ENCODE assay signal across 8 cellular contexts in the genomic region with DNA sequence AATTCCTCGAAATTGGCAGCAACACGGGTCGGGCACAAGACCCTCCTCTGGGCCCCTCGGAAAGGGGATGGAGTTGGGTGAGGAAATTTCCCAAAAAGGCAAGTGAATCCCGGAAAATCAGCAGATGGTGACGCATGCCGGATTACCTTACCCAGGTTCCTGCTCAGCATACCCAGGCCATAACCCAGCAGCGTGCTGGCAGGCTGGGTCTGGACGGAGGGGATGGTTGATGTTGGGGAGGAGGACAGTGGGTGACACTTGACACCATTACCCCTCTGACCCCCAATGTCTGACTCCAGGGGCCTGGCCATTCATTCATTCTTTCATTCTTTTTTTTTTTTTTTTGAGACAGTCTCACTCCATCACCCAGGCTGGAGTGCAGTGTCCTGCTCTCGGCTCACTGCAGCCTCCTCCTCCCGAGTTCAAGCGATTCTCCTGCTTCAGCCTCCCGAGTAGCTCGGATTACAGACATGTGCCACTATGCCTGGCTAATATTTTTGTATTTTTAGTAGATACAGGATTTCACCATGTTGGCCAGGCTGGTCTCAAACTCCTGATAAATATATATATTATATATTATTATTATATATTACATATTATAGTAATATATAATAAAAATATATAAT. TPM values are rescaled to one million over a fixed set of nuclear protein-coding genes. Genes with fewer than 3 reads are reported as not detected.
DNase-seq lines count a peak whose midpoint lies in the region; ATAC-seq, FAIRE-seq and TF ChIP-seq lines count a peak whose summit lies in the region.

No MANE protein-coding gene starts in this region.

- peak overlapping the region; percentile 99 for H3K4me2 ChIP-seq in astrocyte (ENCODE audit: low read length)

- H3K4me3 ChIP-seq in astrocyte (ENCODE audit: insufficient read depth, low read depth, low read length) (peak overlapping the region; percentile 94), small intestine (ENCODE audit: low read depth in 1 of 2, low read length in 2 of 2) (peak overlapping the region; percentile 75 to 94)

- no peaks in the 10 kb centered on the region for H3K9me3 ChIP-seq in astrocyte (ENCODE audit: insufficient read depth, low read depth, low read length)
- no peaks in the 10 kb centered on the region for H3K9me3 ChIP-seq in small intestine (ENCODE audit: control insufficient read depth, low read depth)

- H3K27me3 Mint-ChIP-seq in astrocyte (ENCODE audit: low read depth, unreplicated experiment): peaks cover 5% of the 10 kb centered on the region

- H4K20me1 ChIP-seq in astrocyte (ENCODE audit: insufficient read depth, low read length): peaks cover 46% of the 10 kb centered on the region

- TF ChIP-seq CTCF in astrocyte (IDR thresholded peaks at IDR 0.05; ENCODE audit: insufficient read depth, low read depth, low read length): no peak

- peaks cover 24% of the 10 kb centered on the region for H3K4me1 ChIP-seq in astrocyte (ENCODE audit: insufficient read depth, low read length)
- H3K4me1 ChIP-seq in small intestine (ENCODE audit: control insufficient read depth in 2 of 2, insufficient read depth in 1 of 2, low read depth in 1 of 2, low read length in 1 of 2): no peaks in the 10 kb centered on the region

- H3K9me3 Mint-ChIP-seq in astrocyte (ENCODE audit: unreplicated experiment): no peaks in the 10 kb centered on the region

- FAIRE-seq in astrocyte (lab: Jason Lieb, UNC) (no peak), small intestine (lab: Jason Lieb, UNC) (no peak)

- peak overlapping the region; percentile 92 for H3K4me3 Mint-ChIP-seq in astrocyte (ENCODE audit: unreplicated experiment)

- H3K27ac ChIP-seq in astrocyte (ENCODE audit: low read depth, low read length): peak overlapping the region; percentile 89
- peak overlapping the region; percentile 73 to 88 for H3K27ac ChIP-seq in small intestine (ENCODE audit: low read depth in 1 of 2, low read length in 1 of 2)

- peak; percentile 74 for DNase-seq in NCI-H82 (lab: John Stamatoyannopoulos, UW)
- no peak for DNase-seq in NCI-H82 treated with DMSO at 0.1 percent for 48 hours (lab: John Stamatoyannopoulos, UW; ENCODE audit: unreplicated experiment)
- DNase-seq in NCI-H146 treated with DMSO at 0.1 percent for 48 hours (lab: John Stamatoyannopoulos, UW; ENCODE audit: unreplicated experiment): peak; percentile 36
- DNase-seq in astrocyte (ENCODE audit: low read depth): peak; percentile 42
- DNase-seq in iPS-NIHi7 (ENCODE audit: extremely low spot score): peak; percentile 68
- DNase-seq in small intestine: peak; percentile 36
- DNase-seq in GM03348 (ENCODE audit: low spot score): no peak

- H3K4me1 Mint-ChIP-seq in astrocyte (ENCODE audit: low read depth, unreplicated experiment): peaks cover 3% of the 10 kb centered on the region

- H3K27me3 ChIP-seq in astrocyte (ENCODE audit: insufficient read depth, low read length) (no peaks in the 10 kb centered on the region), small intestine (ENCODE audit: control insufficient read depth in 2 of 2, insufficient read depth in 2 of 2, low read length in 2 of 2) (no peaks in the 10 kb centered on the region)

- H3K79me2 ChIP-seq in astrocyte (ENCODE audit: insufficient read depth, low read length): peaks cover 53% of the 10 kb centered on the region

- H3K36me3 ChIP-seq in astrocyte (ENCODE audit: insufficient read depth, low read length): peaks cover 17% of the 10 kb centered on the region
- peaks cover under 1 to 1% of the 10 kb centered on the region in 2 donors for H3K36me3 ChIP-seq in small intestine (ENCODE audit: control insufficient read depth in 2 of 2, insufficient read depth in 2 of 2, low read length in 2 of 2)

- whole genome bisulfite sequencing in small intestine, 3 donors: 3 to 12% (median 6%) methylated on average over 14 of the region's 14 CpGs

- H3K36me3 Mint-ChIP-seq in astrocyte (ENCODE audit: low read depth, unreplicated experiment): peaks cover 7% of the 10 kb centered on the region

- H3K27ac Mint-ChIP-seq in astrocyte (ENCODE audit: unreplicated experiment): peak overlapping the region; percentile 84

- ATAC-seq in GM21515 (IDR thresholded peaks at IDR 0.05; ENCODE audit: unreplicated experiment): no peak

- H2AFZ ChIP-seq in astrocyte (ENCODE audit: low read depth, low read length): peak overlapping the region; percentile 99

- peak overlapping the region; percentile 92 for H3K9ac ChIP-seq in astrocyte (ENCODE audit: low read length)

RNA-seq across cellular contexts. Expression of a gene that starts 0.8 kb away (rescaled TPM):
- 81.6 and 83.5 TPM in 2 replicates for total RNA-seq in astrocyte
- 10 to 100 TPM; 19.9 to 26.0 (median 22.2) TPM for polyA plus RNA-seq in small intestine

RNA-seq across cellular contexts. Expression of a gene that starts 26.8 kb away (rescaled TPM):
- total RNA-seq in astrocyte: 5.8 and 8.0 TPM in 2 replicates
- 10 to 100 TPM in 2 of 3 donors, 1 to 10 TPM in 1; 4.3 to 25.7 (median 17.4) TPM for polyA plus RNA-seq in small intestine

RNA-seq across cellular contexts. Expression of a gene that starts 31.1 kb away (rescaled TPM):
- total RNA-seq in astrocyte: not detected in 2 replicates
- 10 to 100 TPM in 2 of 3 donors, 1 to 10 TPM in 1; 5.8 to 54.3 (median 23.8) TPM for polyA plus RNA-seq in small intestine

RNA-seq across cellular contexts. Expression of a gene that starts 54.4 kb away (rescaled TPM):
- 0.14 TPM in 1 of 2 replicates, not detected in the other for total RNA-seq in astrocyte
- polyA plus RNA-seq in small intestine: not detected

Comparison
In these comparisons a context has a peak if more than half of its experiments do, and no peak if none do; other contexts are left out.
1. DNase-seq: peak in NCI-H82 (single experiment), NCI-H146 treated with DMSO at 0.1 percent for 48 hours (single experiment), astrocyte (single experiment), iPS-NIHi7 (single experiment) and small intestine (single experiment); none in NCI-H82 treated with DMSO at 0.1 percent for 48 hours (single experiment) and GM03348 (single experiment).